ENCODE assay signal across 1 cellular context in genomic region chr19:55657004-55657747, GRCh38.
TF ChIP-seq lines count a peak whose summit lies in the region.

No MANE protein-coding gene starts in this region.

TF ChIP-seq in WTC11, 78 proteins besides CTCF, POLR2A, EP300 and RAD21 (continued from another document):
- TF ChIP-seq, protein P1, sequence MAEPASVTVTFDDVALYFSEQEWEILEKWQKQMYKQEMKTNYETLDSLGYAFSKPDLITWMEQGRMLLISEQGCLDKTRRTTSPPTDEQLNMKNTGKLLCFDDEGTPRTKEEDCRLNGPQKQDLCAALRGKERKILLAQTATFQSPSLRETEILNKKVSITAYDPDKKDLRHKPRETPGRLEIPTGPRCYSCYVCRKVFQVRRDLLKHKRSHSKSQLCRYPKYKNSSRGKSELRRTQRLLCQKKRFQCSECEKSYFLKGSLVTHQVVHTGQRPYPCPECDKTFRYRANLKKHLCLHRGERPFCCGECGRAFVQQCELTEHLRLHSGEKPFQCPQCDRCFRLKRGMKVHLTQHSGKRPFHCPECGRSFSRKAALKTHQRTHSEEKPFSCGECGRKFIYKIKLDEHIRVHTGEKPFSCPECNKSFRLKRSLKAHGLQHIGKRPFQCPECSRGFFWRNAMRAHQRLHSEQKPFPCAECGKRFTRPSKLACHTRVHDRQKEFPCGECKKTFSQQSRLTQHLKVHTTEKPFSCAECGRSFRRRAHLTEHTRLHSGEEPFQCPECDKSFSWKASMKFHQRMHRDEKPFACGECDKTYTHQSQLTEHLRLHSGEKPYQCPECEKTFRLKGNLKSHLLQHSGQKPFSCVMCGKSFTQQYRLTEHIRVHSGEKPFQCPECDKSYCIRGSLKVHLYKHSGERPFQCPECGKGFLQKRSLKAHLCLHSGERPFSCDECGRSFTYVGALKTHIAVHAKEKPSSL (CRISPR knock-in tag; conservative IDR thresholded peaks at IDR 0.05), result no peak
- TF ChIP-seq, protein P2, sequence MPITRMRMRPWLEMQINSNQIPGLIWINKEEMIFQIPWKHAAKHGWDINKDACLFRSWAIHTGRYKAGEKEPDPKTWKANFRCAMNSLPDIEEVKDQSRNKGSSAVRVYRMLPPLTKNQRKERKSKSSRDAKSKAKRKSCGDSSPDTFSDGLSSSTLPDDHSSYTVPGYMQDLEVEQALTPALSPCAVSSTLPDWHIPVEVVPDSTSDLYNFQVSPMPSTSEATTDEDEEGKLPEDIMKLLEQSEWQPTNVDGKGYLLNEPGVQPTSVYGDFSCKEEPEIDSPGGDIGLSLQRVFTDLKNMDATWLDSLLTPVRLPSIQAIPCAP (CRISPR knock-in tag; IDR thresholded peaks at IDR 0.05), result no peak
- TF ChIP-seq FOXP1 (CRISPR knock-in tag; IDR thresholded peaks at IDR 0.05; ENCODE audit: borderline replicate concordance) (no peak), JAZF1 (CRISPR knock-in tag; IDR thresholded peaks at IDR 0.05) (no peak), NFATC4 (CRISPR knock-in tag; IDR thresholded peaks at IDR 0.05) (no peak), HMGA2 (CRISPR knock-in tag; IDR thresholded peaks at IDR 0.05) (no peak)
